ENCODE assay signal across 28 cellular contexts in genomic region chr1:7455796-7456568, GRCh38.
A peak's percentile ranks its signal among the peaks of the same experiment; 100 is the strongest.
DNase-seq lines count a peak whose midpoint lies in the region; ATAC-seq, FAIRE-seq and TF ChIP-seq lines count a peak whose summit lies in the region.
"Had no signal": no experiment of that assay in that cellular context is flagged by ENCODE, and none has a peak within 500 bp of the region (broad histone marks: within the 10 kb centered on the region; RNA-seq: fewer than 3 reads in every experiment).

No MANE protein-coding gene starts in this region.

- H3K23ac ChIP-seq in IMR-90 (ENCODE audit: low read depth, low read length), result no peak overlapping the region; the same call in 1 of the 2 replicates

- no peak overlapping the region for H3K56ac ChIP-seq in IMR-90 (ENCODE audit: extremely low read depth, insufficient read depth, low read length)

- 0 out of 2 replicates have a peak overlapping the region, but pooled peaks have one; percentile 75 for H2AK5ac ChIP-seq in IMR-90 (ENCODE audit: low read depth, low read length)

- H3K9me1 ChIP-seq in IMR-90 (ENCODE audit: insufficient read depth, low read length), result no peaks in the 10 kb centered on the region

- no peak for TF ChIP-seq POLR2A in IMR-90 (IDR thresholded peaks at IDR 0.05; ENCODE audit: low read depth, low read length)

- POLR2A ChIA-PET in IMR-90 (lab: Charles Lee; ENCODE audit: unreplicated experiment), result no interaction called here

- H3K9me3 ChIP-seq in IMR-90 (ENCODE audit: control insufficient read depth, insufficient read depth, low read length), result no peaks in the 10 kb centered on the region
- H3K9me3 ChIP-seq in mammary epithelial cell (replicated peaks; ENCODE audit: insufficient read depth, low read length), result no peaks in the 10 kb centered on the region
- H3K9me3 ChIP-seq in pancreas, result no peaks in the 10 kb centered on the region
- no peaks in the 10 kb centered on the region for H3K9me3 ChIP-seq in right atrium auricular region
- H3K9me3 ChIP-seq: esophagus squamous epithelium, MG63, ovary, right lobe of liver, thoracic aorta had no signal

- H3K79me1 ChIP-seq in IMR-90 (ENCODE audit: low read depth in 1 of 2, low read length in 2 of 2), result no peaks in the 10 kb centered on the region

- in situ Hi-C loops in IMR-90 (cut with MboI; ENCODE audit: low sequenced_read_pairs), result no loop called here
- in situ Hi-C loops in mammary epithelial cell (cut with MboI; ENCODE audit: low sequenced_read_pairs in 2 of 2), result no loop called here

- H2BK5ac ChIP-seq in IMR-90 (ENCODE audit: low read depth, low read length, poor library complexity, severe bottlenecking), result no peak overlapping the region

- H4K20me1 ChIP-seq in IMR-90 (ENCODE audit: insufficient read depth, low read length) (no peaks in the 10 kb centered on the region), mammary epithelial cell (ENCODE audit: insufficient read depth, low read length) (no peaks in the 10 kb centered on the region)

- H3K18ac ChIP-seq in IMR-90 (ENCODE audit: low read depth, low read length), result no peak overlapping the region

- BruUV-seq in IMR-90 (replicated peaks; lab: Mats Ljungman, UMichigan) (no TSS peak), mammary epithelial cell (replicated peaks; lab: Mats Ljungman, UMichigan) (no TSS peak)

- H4K91ac ChIP-seq in IMR-90 (ENCODE audit: insufficient read depth, low read depth, low read length), result no peak overlapping the region; the same call in 1 of the 2 replicates

- H4K8ac ChIP-seq in IMR-90 (ENCODE audit: low read depth in 2 of 2, low read length in 2 of 2), result no peak overlapping the region

- no peak overlapping the region for H2BK20ac ChIP-seq in IMR-90 (ENCODE audit: low read depth, low read length)

- H3K4me3 ChIP-seq in IMR-90 (ENCODE audit: insufficient read depth, low read depth, low read length), result no peak overlapping the region
- no peak overlapping the region for H3K4me3 ChIP-seq in mammary epithelial cell (replicated peaks in 1 of 3; ENCODE audit: insufficient read depth in 1 of 3, low read depth in 2 of 3, low read length in 3 of 3)
- H3K4me3 ChIP-seq in pancreas, result no peak overlapping the region
- no peak overlapping the region for H3K4me3 ChIP-seq in right atrium auricular region
- H3K4me3 ChIP-seq: esophagus squamous epithelium, hepatocyte, MG63, ovary, right lobe of liver, thoracic aorta had no signal

- H3K4me2 ChIP-seq in IMR-90 (ENCODE audit: low read depth, low read length), result no peak overlapping the region
- H3K4me2 ChIP-seq in mammary epithelial cell (ENCODE audit: insufficient read depth, low read depth, low read length), result peak overlapping the region; percentile 26
- H3K4me2 ChIP-seq: hepatocyte had no signal

- FAIRE-seq in pancreas (lab: Jason Lieb, UNC), result no peak
- FAIRE-seq: colon, frontal cortex, GM19239 had no signal

- no peak overlapping the region; the same call in 1 of the 3 replicates for H2BK15ac ChIP-seq in IMR-90 (ENCODE audit: low read depth, low read length)

- dilution Hi-C loops in IMR-90 (cut with HindIII; ENCODE audit: low sequenced_read_pairs, unreplicated experiment) (no loop called here), mammary epithelial cell (cut with HindIII; ENCODE audit: low sequenced_read_pairs) (no loop called here)

- no peak overlapping the region for H2AK9ac ChIP-seq in IMR-90 (replicated peaks; ENCODE audit: low read depth, low read length, poor library complexity)

- H3K36me3 ChIP-seq in IMR-90 (ENCODE audit: control insufficient read depth, insufficient read depth, low read length) (no peaks in the 10 kb centered on the region), mammary epithelial cell (ENCODE audit: insufficient read depth, low read length) (no peaks in the 10 kb centered on the region), pancreas (no peaks in the 10 kb centered on the region), right atrium auricular region (no peaks in the 10 kb centered on the region)
- H3K36me3 ChIP-seq: esophagus squamous epithelium, MG63, ovary, right lobe of liver, thoracic aorta had no signal

- no peak overlapping the region for H3K14ac ChIP-seq in IMR-90 (replicated peaks; ENCODE audit: low read depth, low read length)

- ATAC-seq in IMR-90 (ENCODE audit: low read depth), result no peak
- peak; percentile 16 to 20 (median 18) for ATAC-seq in pancreas
- ATAC-seq: activated naive CD8-positive, alpha-beta T cell treated with anti-CD3 and anti-CD28 coated beads, Interleukin-2, amount 50 U/mL, for 24 hours; HCT116; natural killer cell; right lobe of liver; stimulated activated naive CD8-positive, alpha-beta T cell treated with anti-CD3 and anti-CD28 coated beads, Interleukin-15, Interleukin-2, amounts not matched to agents 100 U/mL and 50 U/mL, for 24 hours; T-helper 17 cell had no signal

- no peaks in the 10 kb centered on the region for H3K27me3 ChIP-seq in IMR-90 (ENCODE audit: control insufficient read depth, insufficient read depth, low read length)
- H3K27me3 ChIP-seq in mammary epithelial cell (ENCODE audit: insufficient read depth, low read length), result no peaks in the 10 kb centered on the region
- no peaks in the 10 kb centered on the region for H3K27me3 ChIP-seq in pancreas
- no peaks in the 10 kb centered on the region for H3K27me3 ChIP-seq in right atrium auricular region
- H3K27me3 ChIP-seq: hepatocyte, MG63, ovary, right lobe of liver had no signal

- intact Hi-C loops in IMR-90 (cut with micrococcal nuclease), result loop anchor here (2.0 kb wide), 1 partner anchor 191 kb away; no protein-coding TSS in a partner anchor
- intact Hi-C loops in mammary epithelial cell (cut with micrococcal nuclease), result no loop called here
- intact Hi-C loops in pancreas (cut with DNase I), result no loop called here
- intact Hi-C loops in cardiac septum (cut with DNase I), result loop anchor here (2.0 kb wide), 1 partner anchor 191 kb away; no protein-coding TSS in a partner anchor

- TF ChIP-seq CTCF in IMR-90 (conservative IDR thresholded peaks at IDR 0.05; ENCODE audit: low read depth, low read length), result no peak
- TF ChIP-seq CTCF in mammary epithelial cell (conservative IDR thresholded peaks at IDR 0.05 in 1 of 2, IDR thresholded peaks at IDR 0.05 in 1 of 2; ENCODE audit: extremely low read depth in 1 of 2, insufficient read depth in 1 of 2, low read depth in 1 of 2, low read length in 2 of 2), result no peak
- no peak for TF ChIP-seq CTCF in pancreas (IDR thresholded peaks at IDR 0.05)
- no peak for TF ChIP-seq CTCF in right atrium auricular region (IDR thresholded peaks at IDR 0.05)

- no peak overlapping the region for H2BK120ac ChIP-seq in IMR-90 (ENCODE audit: low read depth, low read length)

- no peak overlapping the region for H4K5ac ChIP-seq in IMR-90 (ENCODE audit: low read depth, low read length)

- H3K9ac ChIP-seq in IMR-90 (ENCODE audit: low read depth, low read length) (no peak overlapping the region), mammary epithelial cell (ENCODE audit: insufficient read depth, low read length) (no peak overlapping the region)

- 100% methylated on average over 1 of the region's 11 CpGs; no CpG with 5 or more reads in 1 of the 2 experiments for WGBS in IMR-90 (ENCODE audit: extremely low coverage in 2 of 2, insufficient read length in 1 of 2), 2 experiments
- WGBS in mammary epithelial cell (ENCODE audit: low coverage, missing lambda C conversion rate), result 35% methylated on average over 7 of the region's 11 CpGs
- WGBS in pancreas, 2 donors, result 70 to 75% methylated on average over 11 of the region's 11 CpGs

- H3K27ac ChIP-seq in IMR-90 (ENCODE audit: insufficient read depth, low read length) (no peak overlapping the region), mammary epithelial cell (ENCODE audit: insufficient read depth, low read depth, low read length) (no peak overlapping the region), pancreas (peak overlapping the region in 2 of 4 donors; percentile 62 to 70), right atrium auricular region (no peak overlapping the region)
- H3K27ac ChIP-seq: esophagus squamous epithelium, hepatocyte, ovary, right lobe of liver, thoracic aorta had no signal

- H2AFZ ChIP-seq in IMR-90 (replicated peaks; ENCODE audit: low read length, poor library complexity) (no peak overlapping the region), mammary epithelial cell (ENCODE audit: low read depth, low read length) (no peak overlapping the region)
- H2AFZ ChIP-seq: hepatocyte had no signal

- H3K79me2 ChIP-seq in mammary epithelial cell (ENCODE audit: insufficient read depth, low read length), result no peaks in the 10 kb centered on the region
- H3K79me2 ChIP-seq: hepatocyte had no signal

- TF ChIP-seq RAD21 in IMR-90 (IDR thresholded peaks at IDR 0.05; ENCODE audit: low read length), result no peak

- DNase-seq in NCI-H510A treated with DMSO at 0.1 percent for 48 hours (lab: John Stamatoyannopoulos, UW) (peak; percentile 83), NCI-H510A (lab: John Stamatoyannopoulos, UW) (no peak), IMR-90 (no peak), mammary epithelial cell (no peak), pancreas (no peak), right atrium auricular region (ENCODE audit: low spot score) (no peak), NOMO-1 treated with dmso at 0.1 percent for 144 hours (lab: John Stamatoyannopoulos, UW; ENCODE audit: unreplicated experiment) (no peak), cardiac septum (ENCODE audit: low spot score) (no peak)
- DNase-seq: activated CD4-positive, alpha-beta T cell treated with anti-CD3 and anti-CD28 coated beads for 4 hours; activated CD8-positive, alpha-beta memory T cell treated with anti-CD3 and anti-CD28 coated beads for 24 hours; activated gamma-delta T cell treated with Interleukin-2 at 50 U/mL for 16 hours; activated naive CD8-positive, alpha-beta T cell treated with anti-CD3 and anti-CD28 coated beads, Interleukin-2, amount 50 U/mL, for 24 hours; activated T-cell treated with anti-CD3 and anti-CD28 coated beads, Interleukin-2, amount 50 U/mL, for 1 hour; effector memory CD4-positive, alpha-beta T cell; esophagus squamous epithelium; natural killer cell; NCI-H1436 treated with DMSO at 0.1 percent for 48 hours; right lobe of liver; stimulated activated naive CD8-positive, alpha-beta T cell treated with anti-CD3 and anti-CD28 coated beads, Interleukin-15, Interleukin-2, amounts not matched to agents 100 U/mL and 50 U/mL, for 24 hours; T-helper 17 cell had no signal

- no peak overlapping the region for H3K4ac ChIP-seq in IMR-90 (ENCODE audit: low read depth, low read length)

- CTCF ChIA-PET in IMR-90 (lab: Yijun Ruan, JAX) (no interaction called here), mammary epithelial cell (lab: Charles Lee; ENCODE audit: low non-redundant PET) (no interaction called here)

- H3K4me1 ChIP-seq in IMR-90 (ENCODE audit: control insufficient read depth, insufficient read depth, low read length) (no peaks in the 10 kb centered on the region), mammary epithelial cell (ENCODE audit: insufficient read depth, low read length) (peaks cover 9% of the 10 kb centered on the region), pancreas (peaks cover 0 to 5% (median 0%) of the 10 kb centered on the region in 3 donors), right atrium auricular region (peaks cover 0 to 10% of the 10 kb centered on the region in 2 donors)
- H3K4me1 ChIP-seq: right lobe of liver had no signal

TF ChIP-seq in IMR-90, 13 proteins besides CTCF, POLR2A, EP300 and RAD21 (continues in another document):
- TF ChIP-seq MAFK (IDR thresholded peaks at IDR 0.05; ENCODE audit: low read depth, low read length), result no peak

Comparison
In these comparisons a context has a peak if more than half of its experiments do, and no peak if none do; other contexts are left out.
1. intact Hi-C loops: an anchor here in IMR-90 (2.0 kb wide) and cardiac septum (2.0 kb wide); none called in mammary epithelial cell and pancreas.